In the genomic region with DNA sequence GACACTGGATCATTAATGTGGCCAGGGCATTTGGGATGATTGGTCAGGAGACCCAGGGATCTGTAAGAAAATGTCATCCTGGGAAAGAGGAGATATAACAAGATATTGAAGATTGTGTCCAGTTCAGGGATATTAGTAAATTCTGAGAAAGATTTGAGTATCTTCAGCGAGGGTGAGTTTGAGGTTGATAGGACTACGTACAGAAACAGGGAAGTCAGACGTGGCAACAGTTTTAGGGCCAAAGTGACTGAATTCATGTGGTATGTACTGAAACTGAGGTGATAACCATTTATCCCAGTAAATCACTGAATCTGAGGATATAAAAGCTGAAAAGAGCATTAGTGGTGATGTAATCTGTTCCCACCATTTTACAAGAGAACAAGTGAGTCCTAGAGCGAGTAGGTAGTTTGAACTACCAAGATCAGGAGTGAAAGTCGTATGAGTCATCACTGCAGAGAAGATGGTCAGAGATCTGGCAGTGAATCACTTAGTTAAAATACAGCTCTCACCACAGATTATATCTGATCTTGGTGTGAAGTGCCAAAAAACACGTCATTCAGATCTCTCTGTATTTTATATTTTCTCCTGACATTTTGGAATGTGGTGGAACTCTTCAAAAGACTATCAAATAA, we compare ENCODE assay signal across 8 cellular contexts.
A peak's percentile ranks its signal among the peaks of the same experiment; 100 is the strongest.
DNase-seq lines count a peak whose midpoint lies in the region; ATAC-seq lines count a peak whose summit lies in the region.

No MANE protein-coding gene starts in this region.

- peaks cover 17% of the 10 kb centered on the region for H3K9me3 Mint-ChIP-seq in activated T-helper 17 cell treated with anti-CD3 and anti-CD28 coated beads, Interleukin-2, amount 50 U/mL, for 72 hours

- H3K27ac Mint-ChIP-seq in activated T-helper 17 cell treated with anti-CD3 and anti-CD28 coated beads, Interleukin-2, amount 50 U/mL, for 72 hours: no peak overlapping the region

- no peak overlapping the region for H3K4me3 ChIP-seq in mesendoderm (ENCODE audit: low read length)

- no peak overlapping the region for H3K27ac ChIP-seq in mesendoderm (ENCODE audit: low read depth, low read length)

- no peak overlapping the region for H2BK15ac ChIP-seq in mesendoderm (replicated peaks; ENCODE audit: low read depth)

- H3K27me3 Mint-ChIP-seq in activated T-helper 17 cell treated with anti-CD3 and anti-CD28 coated beads, Interleukin-2, amount 50 U/mL, for 72 hours: no peaks in the 10 kb centered on the region

- no CpG with 5 or more reads among the region's 6 CpGs for WGBS in mesendoderm (ENCODE audit: extremely low coverage, insufficient coverage, low lambda C conversion rate)

- no peak overlapping the region for H4K8ac ChIP-seq in mesendoderm (ENCODE audit: low read depth, low read length)

- H3K4me1 ChIP-seq in mesendoderm (ENCODE audit: control insufficient read depth, low read depth, low read length): no peaks in the 10 kb centered on the region

- H3K23ac ChIP-seq in mesendoderm (ENCODE audit: low read length): no peak overlapping the region

- no peaks in the 10 kb centered on the region for H3K4me1 Mint-ChIP-seq in activated T-helper 17 cell treated with anti-CD3 and anti-CD28 coated beads, Interleukin-2, amount 50 U/mL, for 72 hours

- DNase-seq in ELR (ENCODE audit: low read depth): peak; percentile 97
- peak; percentile 90 for DNase-seq in mesendoderm
- no peak for DNase-seq in COLO668 (lab: John Stamatoyannopoulos, UW; ENCODE audit: unreplicated experiment)
- DNase-seq in ureter (ENCODE audit: low spot score): no peak
- no peak for DNase-seq in GDM1 (lab: John Stamatoyannopoulos, UW)

- no peaks in the 10 kb centered on the region for H3K79me1 ChIP-seq in mesendoderm (ENCODE audit: low read length)

- no peak overlapping the region for H4K5ac ChIP-seq in mesendoderm (ENCODE audit: low read length)

- no peak overlapping the region for H2BK120ac ChIP-seq in mesendoderm (ENCODE audit: low read depth, low read length)

- H2AK5ac ChIP-seq in mesendoderm (ENCODE audit: low read length): no peak overlapping the region

- peak; percentile 99 for ATAC-seq in GM21390 (IDR thresholded peaks at IDR 0.05; ENCODE audit: unreplicated experiment)
- peak; percentile 100 for ATAC-seq in HG03520 (IDR thresholded peaks at IDR 0.05; ENCODE audit: unreplicated experiment)
- ATAC-seq in activated T-helper 17 cell treated with anti-CD3 and anti-CD28 coated beads, Interleukin-2, amount 50 U/mL, for 72 hours (replicated peaks): peak; percentile 93

- no peak overlapping the region for H3K4ac ChIP-seq in mesendoderm (ENCODE audit: low read depth, low read length)

- no peak overlapping the region for H3K4me3 Mint-ChIP-seq in activated T-helper 17 cell treated with anti-CD3 and anti-CD28 coated beads, Interleukin-2, amount 50 U/mL, for 72 hours

- H3K56ac ChIP-seq in mesendoderm (ENCODE audit: low read length): no peak overlapping the region

- no peaks in the 10 kb centered on the region for H3K36me3 Mint-ChIP-seq in activated T-helper 17 cell treated with anti-CD3 and anti-CD28 coated beads, Interleukin-2, amount 50 U/mL, for 72 hours (ENCODE audit: low read depth)

- H3K27me3 ChIP-seq in mesendoderm (ENCODE audit: insufficient read depth, low read length, poor library complexity): no peaks in the 10 kb centered on the region

- no peaks in the 10 kb centered on the region for H3K79me2 ChIP-seq in mesendoderm (ENCODE audit: control insufficient read depth, insufficient read depth, low read length)

- no peaks in the 10 kb centered on the region for H3K36me3 ChIP-seq in mesendoderm (ENCODE audit: control insufficient read depth, insufficient read depth, low read length)

- no peak overlapping the region for H3K4me2 ChIP-seq in mesendoderm (ENCODE audit: low read length)

- no peak overlapping the region for H3K9ac ChIP-seq in mesendoderm (ENCODE audit: low read length)

- no peak overlapping the region for H3K18ac ChIP-seq in mesendoderm (ENCODE audit: low read length)

- H2BK5ac ChIP-seq in mesendoderm (ENCODE audit: low read length): no peak overlapping the region

Comparison
In these comparisons a context has a peak if more than half of its experiments do, and no peak if none do; other contexts are left out.
1. DNase-seq: peak in ELR (single experiment) and mesendoderm (single experiment); none in COLO668 (single experiment), ureter (single experiment) and GDM1 (single experiment).
2. Peak in every context shown above with its lines, with median percentiles within 50 percentile points of each other: ATAC-seq.